12 cellular contexts compared by ENCODE assay signal in the genomic region with DNA sequence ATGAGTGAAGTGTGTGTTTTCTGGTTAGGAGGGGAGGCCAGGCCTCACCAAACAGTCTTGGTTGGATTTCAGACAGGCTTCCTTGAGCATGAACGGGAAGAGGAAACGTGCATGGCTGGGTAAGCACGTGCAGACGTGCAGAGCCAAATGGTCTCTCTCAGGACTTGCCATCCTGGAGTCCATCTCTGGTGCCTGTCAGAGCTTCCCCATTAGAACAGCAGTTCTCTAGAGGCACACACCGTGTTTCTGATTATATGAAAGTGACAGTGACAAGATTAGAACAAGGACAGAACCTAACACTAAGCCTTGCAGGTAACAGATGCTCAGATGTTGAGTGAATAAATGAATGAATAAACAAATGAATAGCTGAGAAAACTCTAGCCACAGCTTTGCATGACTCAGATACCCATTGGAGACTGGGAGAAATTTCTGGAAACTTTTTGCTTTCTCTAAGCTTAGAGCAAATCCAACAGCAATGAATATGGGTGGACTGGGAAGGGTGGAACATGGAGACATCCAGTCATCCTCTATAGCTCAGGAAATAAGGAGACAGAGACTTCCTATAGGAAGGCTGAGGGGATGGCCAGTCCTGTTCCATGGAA. TPM values are rescaled to one million over a fixed set of nuclear protein-coding genes. Genes with fewer than 3 reads are reported as not detected.
DNase-seq lines count a peak whose midpoint lies in the region; ATAC-seq and TF ChIP-seq lines count a peak whose summit lies in the region.
"Had no signal": no experiment of that assay in that cellular context is flagged by ENCODE, and none has a peak within 500 bp of the region (broad histone marks: within the 10 kb centered on the region; RNA-seq: fewer than 3 reads in every experiment).

No MANE protein-coding gene starts in this region.

- peak overlapping the region; percentile 95 for H3K4me2 ChIP-seq in BLaER1

- peak; percentile 40 for ATAC-seq in GM21529 (IDR thresholded peaks at IDR 0.05; ENCODE audit: unreplicated experiment)
- ATAC-seq: stimulated activated naive CD8-positive, alpha-beta T cell treated with anti-CD3 and anti-CD28 coated beads, Interleukin-15, amount 100 ng/mL, for 72 hours had no signal

- peaks cover 32% of the 10 kb centered on the region for H3K4me1 Mint-ChIP-seq in nephron
- H3K4me1 Mint-ChIP-seq in activated CD4-positive, alpha-beta memory T cell treated with anti-CD3 and anti-CD28 coated beads, Interleukin-2, amount 10 ng/mL, durations not matched to agents 7 days and 5 days: no peaks in the 10 kb centered on the region
- H3K4me1 Mint-ChIP-seq: stimulated activated naive CD8-positive, alpha-beta T cell treated with anti-CD3 and anti-CD28 coated beads, Interleukin-15, amount 100 ng/mL, for 72 hours had no signal

- H3K9me3 ChIP-seq in BLaER1 (peaks cover 25% of the 10 kb centered on the region), adipocyte (ENCODE audit: control insufficient read depth, low read length) (no peaks in the 10 kb centered on the region), SJCRH30 (replicated peaks) (no peaks in the 10 kb centered on the region)

- TF ChIP-seq CTCF in nephron (IDR thresholded peaks at IDR 0.05; ENCODE audit: unreplicated experiment in 3 of 3): no peak

- POLR2A ChIA-PET in activated CD4-positive, alpha-beta memory T cell treated with anti-CD3 and anti-CD28 coated beads, Interleukin-2, amount 10 ng/mL, durations not matched to agents 7 days and 5 days (lab: Charles Lee): no interaction called here

- H4K20me1 ChIP-seq in BLaER1: no peaks in the 10 kb centered on the region

- DNase-seq in adipocyte (ENCODE audit: low read depth) (peak; percentile 45), hippocampal formation (lab: John Stamatoyannopoulos, UW) (no peak), SJCRH30 (no peak), 8988T (no peak)
- no peak for DNase-seq in activated CD4-positive, alpha-beta memory T cell treated with anti-CD3 and anti-CD28 coated beads, Interleukin-2, amount 10 ng/mL, durations not matched to agents 7 days and 5 days
- DNase-seq: activated CD4-positive, CD25-positive, alpha-beta regulatory T cell treated with anti-CD3 and anti-CD28 coated beads, Interleukin-2, amount 50 U/mL, for 72 hours; activated naive CD4-positive, alpha-beta T cell; cortex of kidney; stimulated activated naive CD8-positive, alpha-beta T cell treated with anti-CD3 and anti-CD28 coated beads, Interleukin-15, amount 100 ng/mL, for 72 hours had no signal

- peak overlapping the region; percentile 99 for H3K27ac ChIP-seq in BLaER1
- no peak overlapping the region for H3K27ac ChIP-seq in SJCRH30

- no peaks in the 10 kb centered on the region for H3K36me3 ChIP-seq in BLaER1
- no peaks in the 10 kb centered on the region for H3K36me3 ChIP-seq in adipocyte (ENCODE audit: control insufficient read depth, insufficient read depth, low read length, severe bottlenecking)
- H3K36me3 ChIP-seq in SJCRH30: no peaks in the 10 kb centered on the region

- peaks cover 4% of the 10 kb centered on the region for H3K27me3 Mint-ChIP-seq in nephron (ENCODE audit: low read depth)
- peaks cover 5% of the 10 kb centered on the region for H3K27me3 Mint-ChIP-seq in activated CD4-positive, alpha-beta memory T cell treated with anti-CD3 and anti-CD28 coated beads, Interleukin-2, amount 10 ng/mL, durations not matched to agents 7 days and 5 days
- H3K27me3 Mint-ChIP-seq: stimulated activated naive CD8-positive, alpha-beta T cell treated with anti-CD3 and anti-CD28 coated beads, Interleukin-15, amount 100 ng/mL, for 72 hours had no signal

- peak overlapping the region; percentile 89 for H3K9ac ChIP-seq in BLaER1
- peak overlapping the region; percentile 79 for H3K9ac ChIP-seq in adipocyte (ENCODE audit: low read length)

- no peaks in the 10 kb centered on the region for H3K36me3 Mint-ChIP-seq in nephron (ENCODE audit: low read depth)
- H3K36me3 Mint-ChIP-seq in activated CD4-positive, alpha-beta memory T cell treated with anti-CD3 and anti-CD28 coated beads, Interleukin-2, amount 10 ng/mL, durations not matched to agents 7 days and 5 days (ENCODE audit: low read depth): no peaks in the 10 kb centered on the region

- no peaks in the 10 kb centered on the region for H3K9me3 Mint-ChIP-seq in nephron
- H3K9me3 Mint-ChIP-seq in activated CD4-positive, alpha-beta memory T cell treated with anti-CD3 and anti-CD28 coated beads, Interleukin-2, amount 10 ng/mL, durations not matched to agents 7 days and 5 days: no peaks in the 10 kb centered on the region
- H3K9me3 Mint-ChIP-seq: stimulated activated naive CD8-positive, alpha-beta T cell treated with anti-CD3 and anti-CD28 coated beads, Interleukin-15, amount 100 ng/mL, for 72 hours had no signal

- no peak overlapping the region for H3K4me3 Mint-ChIP-seq in nephron
- H3K4me3 Mint-ChIP-seq in activated CD4-positive, alpha-beta memory T cell treated with anti-CD3 and anti-CD28 coated beads, Interleukin-2, amount 10 ng/mL, durations not matched to agents 7 days and 5 days: no peak overlapping the region
- H3K4me3 Mint-ChIP-seq: stimulated activated naive CD8-positive, alpha-beta T cell treated with anti-CD3 and anti-CD28 coated beads, Interleukin-15, amount 100 ng/mL, for 72 hours had no signal

- CTCF ChIA-PET in activated CD4-positive, alpha-beta memory T cell treated with anti-CD3 and anti-CD28 coated beads, Interleukin-2, amount 10 ng/mL, durations not matched to agents 7 days and 5 days (lab: Charles Lee): no interaction called here

- H3K27me3 ChIP-seq in BLaER1 (no peaks in the 10 kb centered on the region), adipocyte (replicated peaks; ENCODE audit: control insufficient read depth, insufficient read depth, low read length) (no peaks in the 10 kb centered on the region), SJCRH30 (no peaks in the 10 kb centered on the region)

- H3K4me3 ChIP-seq in BLaER1 (peak overlapping the region; percentile 27; the same call in 1 of the 2 replicates), adipocyte (ENCODE audit: low read length) (peak overlapping the region; percentile 62), SJCRH30 (no peak overlapping the region)

- peak overlapping the region; percentile 68 to 81 (median 71) for H3K27ac Mint-ChIP-seq in nephron
- no peak overlapping the region for H3K27ac Mint-ChIP-seq in activated CD4-positive, alpha-beta memory T cell treated with anti-CD3 and anti-CD28 coated beads, Interleukin-2, amount 10 ng/mL, durations not matched to agents 7 days and 5 days
- H3K27ac Mint-ChIP-seq: stimulated activated naive CD8-positive, alpha-beta T cell treated with anti-CD3 and anti-CD28 coated beads, Interleukin-15, amount 100 ng/mL, for 72 hours had no signal

- H3K4me1 ChIP-seq in BLaER1 (peaks cover 79% of the 10 kb centered on the region), adipocyte (ENCODE audit: control insufficient read depth, insufficient read depth, low read length) (peaks cover 19% of the 10 kb centered on the region), SJCRH30 (peaks cover 3% of the 10 kb centered on the region; the same call in 1 of the 2 replicates)

RNA-seq across cellular contexts. Expression of gene CALD1, which starts 11.8 kb away (rescaled TPM):
- total RNA-seq in SJCRH30 (2014; rRNA removed; shearing (Covaris generic)): 102 and 113 TPM in 2 replicates
- under 1 TPM; 0.38 to 0.63 TPM for total RNA-seq in activated CD4-positive, alpha-beta memory T cell treated with anti-CD3 and anti-CD28 coated beads, Interleukin-2, amount 10 ng/mL, durations not matched to agents 7 days and 5 days

Comparison
In these comparisons a context has a peak if more than half of its experiments do, and no peak if none do; other contexts are left out.
1. RNA of gene CALD1, which starts 11.8 kb away (total RNA-seq): 102 to 113 TPM in SJCRH30; 0.38 to 0.63 TPM in activated CD4-positive, alpha-beta memory T cell treated with anti-CD3 and anti-CD28 coated beads, Interleukin-2, amount 10 ng/mL, durations not matched to agents 7 days and 5 days; every median in the first group is over 10 times any median in the second.